Comparison of ENCODE assay signal across 11 cellular contexts in genomic region chr6:22113046-22113766, GRCh38.
DNase-seq lines count a peak whose midpoint lies in the region; ATAC-seq and TF ChIP-seq lines count a peak whose summit lies in the region.
"Had no signal": no experiment of that assay in that cellular context is flagged by ENCODE, and none has a peak within 500 bp of the region (broad histone marks: within the 10 kb centered on the region; RNA-seq: fewer than 3 reads in every experiment).

No MANE protein-coding gene starts in this region.

- no peaks in the 10 kb centered on the region for H3K4me1 Mint-ChIP-seq in activated CD8-positive, alpha-beta memory T cell treated with anti-CD3 and anti-CD28 coated beads, Interleukin-2, amount 10 ng/mL, durations not matched to agents 7 days and 5 days

- CTCF ChIA-PET in activated CD8-positive, alpha-beta memory T cell treated with anti-CD3 and anti-CD28 coated beads, Interleukin-2, amount 10 ng/mL, durations not matched to agents 7 days and 5 days (lab: Charles Lee), result no interaction called here

- no peaks in the 10 kb centered on the region for H3K36me3 Mint-ChIP-seq in activated CD8-positive, alpha-beta memory T cell treated with anti-CD3 and anti-CD28 coated beads, Interleukin-2, amount 10 ng/mL, durations not matched to agents 7 days and 5 days

- no peaks in the 10 kb centered on the region for H3K27me3 Mint-ChIP-seq in activated CD8-positive, alpha-beta memory T cell treated with anti-CD3 and anti-CD28 coated beads, Interleukin-2, amount 10 ng/mL, durations not matched to agents 7 days and 5 days

- DNase-seq in AG09319 (ENCODE audit: extremely low read depth, low read depth) (peak; percentile 91), NCI-H2196 (lab: John Stamatoyannopoulos, UW; ENCODE audit: unreplicated experiment) (peak; percentile 34), dermis blood vessel endothelial cell (peak; percentile 94), lung microvascular endothelial cell (ENCODE audit: low read depth in 2 of 2) (peak; percentile 86 to 97), NCI-H524 (lab: John Stamatoyannopoulos, UW) (no peak), NCI-H69 (lab: John Stamatoyannopoulos, UW) (no peak)
- no peak for DNase-seq in activated CD8-positive, alpha-beta memory T cell treated with anti-CD3 and anti-CD28 coated beads, Interleukin-2, amount 10 ng/mL, durations not matched to agents 7 days and 5 days
- DNase-seq: DMS 273 treated with DMSO at 0.1 percent for 48 hours, NCI-H1930, nucleus accumbens had no signal

- no peak for TF ChIP-seq CTCF in AG09319 (IDR thresholded peaks at IDR 0.05; ENCODE audit: low read depth, low read length)

- H3K4me3 Mint-ChIP-seq in activated CD8-positive, alpha-beta memory T cell treated with anti-CD3 and anti-CD28 coated beads, Interleukin-2, amount 10 ng/mL, durations not matched to agents 7 days and 5 days, result no peak overlapping the region

- H3K9me3 Mint-ChIP-seq in activated CD8-positive, alpha-beta memory T cell treated with anti-CD3 and anti-CD28 coated beads, Interleukin-2, amount 10 ng/mL, durations not matched to agents 7 days and 5 days (ENCODE audit: low read depth), result peaks cover 2% of the 10 kb centered on the region

- no peak for ATAC-seq in GM19035 (IDR thresholded peaks at IDR 0.05; ENCODE audit: unreplicated experiment)
- no peak for ATAC-seq in activated CD8-positive, alpha-beta memory T cell treated with anti-CD3 and anti-CD28 coated beads, Interleukin-2, amount 10 ng/mL, durations not matched to agents 7 days and 5 days

- H3K27ac Mint-ChIP-seq in activated CD8-positive, alpha-beta memory T cell treated with anti-CD3 and anti-CD28 coated beads, Interleukin-2, amount 10 ng/mL, durations not matched to agents 7 days and 5 days, result no peak overlapping the region

Comparison
In these comparisons a context has a peak if more than half of its experiments do, and no peak if none do; other contexts are left out.
1. DNase-seq: peak in AG09319 (single experiment), NCI-H2196 (single experiment), dermis blood vessel endothelial cell (single experiment) and lung microvascular endothelial cell (2 of 2); none in NCI-H524 (0 of 2), activated CD8-positive, alpha-beta memory T cell treated with anti-CD3 and anti-CD28 coated beads, Interleukin-2, amount 10 ng/mL, durations not matched to agents 7 days and 5 days (single experiment) and NCI-H69 (single experiment).